24 cellular contexts compared by ENCODE assay signal in the genomic region with DNA sequence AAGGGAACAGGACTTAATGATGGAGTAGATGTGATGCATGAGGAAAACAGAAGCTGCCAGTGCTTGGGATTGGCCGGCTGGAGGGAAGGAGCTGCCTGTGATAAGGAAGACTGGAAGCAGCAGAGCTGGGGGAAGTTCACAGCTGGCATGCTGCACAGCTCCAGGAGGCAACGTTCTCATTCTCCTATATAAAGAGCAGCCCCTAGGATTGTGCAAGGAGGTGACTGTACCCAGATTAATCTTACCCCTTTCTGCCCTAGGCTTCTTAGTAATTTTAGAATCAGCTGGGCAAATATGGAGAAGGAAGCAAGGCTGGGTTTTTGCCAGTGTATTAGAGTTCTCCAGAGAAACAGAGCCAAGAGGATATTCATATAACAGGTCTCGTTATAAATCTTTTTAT.
DNase-seq lines count a peak whose midpoint lies in the region; ATAC-seq and TF ChIP-seq lines count a peak whose summit lies in the region.
"Had no signal": no experiment of that assay in that cellular context is flagged by ENCODE, and none has a peak within 500 bp of the region (broad histone marks: within the 10 kb centered on the region; RNA-seq: fewer than 3 reads in every experiment).

No MANE protein-coding gene starts in this region.

- H3K9ac ChIP-seq in adipocyte (ENCODE audit: low read length) (no peak overlapping the region), mesenchymal stem cell (ENCODE audit: low read length) (no peak overlapping the region)
- H3K9ac ChIP-seq: BLaER1 treated with 17β-estradiol and CSF1 and Interleukin-3, amounts not matched to agents 10 nM and 100 nM; KMS-11 had no signal

- no peaks in the 10 kb centered on the region for H3K9me3 ChIP-seq in adipocyte (ENCODE audit: control insufficient read depth, low read length)
- H3K9me3 ChIP-seq in mesenchymal stem cell (ENCODE audit: control insufficient read depth, low read length), result no peaks in the 10 kb centered on the region
- H3K9me3 ChIP-seq: BLaER1 treated with 17β-estradiol and CSF1 and Interleukin-3, amounts not matched to agents 10 nM and 100 nM; Caco-2 had no signal

- no peak overlapping the region for H4K8ac ChIP-seq in mesenchymal stem cell (ENCODE audit: low read length)

- H3K14ac ChIP-seq in mesenchymal stem cell (ENCODE audit: low read length in 2 of 2), result no peak overlapping the region

- peaks cover 2% of the 10 kb centered on the region for H3K27me3 Mint-ChIP-seq in activated naive CD4-positive, alpha-beta T cell treated with anti-CD3 and anti-CD28 coated beads, Interleukin-2, amount 50 U/mL, for 24 hours

- no peak for TF ChIP-seq CTCF in fibroblast of pulmonary artery (IDR thresholded peaks at IDR 0.05; ENCODE audit: low read length, missing control alignments)
- TF ChIP-seq CTCF in dorsolateral prefrontal cortex (IDR thresholded peaks at IDR 0.05 in 54 of 56, conservative IDR thresholded peaks at IDR 0.05 in 2 of 56; ENCODE audit: low read depth in 1 of 56, partially characterized antibody in 56 of 56), result no peak

- H3K4me3 Mint-ChIP-seq in activated naive CD4-positive, alpha-beta T cell treated with anti-CD3 and anti-CD28 coated beads, Interleukin-2, amount 50 U/mL, for 24 hours, result no peak overlapping the region
- H3K4me3 Mint-ChIP-seq: CD4-positive, alpha-beta memory T cell had no signal

- H3K27me3 ChIP-seq in adipocyte (replicated peaks; ENCODE audit: control insufficient read depth, insufficient read depth, low read length) (peaks cover 13% of the 10 kb centered on the region), dorsolateral prefrontal cortex (peaks cover 0 to 2% (median 0%) of the 10 kb centered on the region in 45 donors), mesenchymal stem cell (ENCODE audit: control insufficient read depth in 1 of 2, insufficient read depth in 1 of 2, low read length in 2 of 2) (peaks cover 15 to 25% of the 10 kb centered on the region in 2 experiments)
- H3K27me3 ChIP-seq: BLaER1 treated with 17β-estradiol and CSF1 and Interleukin-3, amounts not matched to agents 10 nM and 100 nM had no signal

- no peak for DNase-seq in activated naive CD4-positive, alpha-beta T cell treated with anti-CD3 and anti-CD28 coated beads, Interleukin-2, amount 50 U/mL, for 72 hours (ENCODE audit: low spot score in 2 of 2)
- DNase-seq in adipocyte (ENCODE audit: low read depth), result peak; percentile 27
- DNase-seq in fibroblast of pulmonary artery (ENCODE audit: low read depth), result peak; percentile 8
- no peak for DNase-seq in dorsolateral prefrontal cortex
- no peak for DNase-seq in mesenchymal stem cell
- DNase-seq: ACHN; Caco-2; CD4-positive, alpha-beta memory T cell; DMS 273 treated with DMSO at 0.1 percent for 48 hours; DMS79 treated with DMSO at 0.1 percent for 48 hours; NCI-H1694; NCI-H2081 treated with DMSO at 0.1 percent for 48 hours; NCI-H2171 treated with DMSO at 0.1 percent for 48 hours; NCI-H446; NCI-H526 treated with DMSO at 0.1 percent for 48 hours; OCI-M1; SHP77 had no signal

- H3K4ac ChIP-seq in mesenchymal stem cell (ENCODE audit: low read depth in 1 of 2, low read length in 2 of 2), result no peak overlapping the region

- H3K27ac Mint-ChIP-seq in activated naive CD4-positive, alpha-beta T cell treated with anti-CD3 and anti-CD28 coated beads, Interleukin-2, amount 50 U/mL, for 24 hours, result peak overlapping the region; percentile 48
- no peak overlapping the region for H3K27ac Mint-ChIP-seq in activated naive CD4-positive, alpha-beta T cell treated with anti-CD3 and anti-CD28 coated beads, Interleukin-2, amount 50 U/mL, for 72 hours
- H3K27ac Mint-ChIP-seq: CD4-positive, alpha-beta memory T cell had no signal

- H3K36me3 ChIP-seq in adipocyte (ENCODE audit: control insufficient read depth, insufficient read depth, low read length, severe bottlenecking), result no peaks in the 10 kb centered on the region
- no peaks in the 10 kb centered on the region for H3K36me3 ChIP-seq in mesenchymal stem cell (ENCODE audit: control insufficient read depth in 1 of 2, insufficient read depth in 2 of 2, low read depth in 1 of 2, low read length in 2 of 2)
- H3K36me3 ChIP-seq: BLaER1 treated with 17β-estradiol and CSF1 and Interleukin-3, amounts not matched to agents 10 nM and 100 nM had no signal

- no peak overlapping the region for H4K91ac ChIP-seq in mesenchymal stem cell (ENCODE audit: low read length)

- no peak for ATAC-seq in activated naive CD4-positive, alpha-beta T cell treated with anti-CD3 and anti-CD28 coated beads, Interleukin-2, amount 50 U/mL, for 72 hours
- no peak for ATAC-seq in GM21526 (IDR thresholded peaks at IDR 0.05; ENCODE audit: low FRiP score, unreplicated experiment)
- ATAC-seq in GM21515 (IDR thresholded peaks at IDR 0.05; ENCODE audit: unreplicated experiment), result no peak

- no peak overlapping the region for H2BK120ac ChIP-seq in mesenchymal stem cell (ENCODE audit: low read depth, low read length)

- no peak overlapping the region for H2BK15ac ChIP-seq in mesenchymal stem cell (ENCODE audit: low read depth, poor library complexity, severe bottlenecking)

- H3K79me1 ChIP-seq in mesenchymal stem cell (replicated peaks; ENCODE audit: low read length, poor library complexity, severe bottlenecking), result no peaks in the 10 kb centered on the region

- 100% methylated on average over 1 of the region's 3 CpGs for WGBS in mesenchymal stem cell

- H3K23ac ChIP-seq in mesenchymal stem cell (ENCODE audit: low read length in 2 of 2), result no peak overlapping the region

- H3K9me3 Mint-ChIP-seq in activated naive CD4-positive, alpha-beta T cell treated with anti-CD3 and anti-CD28 coated beads, Interleukin-2, amount 50 U/mL, for 24 hours, result no peaks in the 10 kb centered on the region
- no peaks in the 10 kb centered on the region for H3K9me3 Mint-ChIP-seq in activated naive CD4-positive, alpha-beta T cell treated with anti-CD3 and anti-CD28 coated beads, Interleukin-2, amount 50 U/mL, for 72 hours

- no peaks in the 10 kb centered on the region for H3K4me1 Mint-ChIP-seq in activated naive CD4-positive, alpha-beta T cell treated with anti-CD3 and anti-CD28 coated beads, Interleukin-2, amount 50 U/mL, for 24 hours
- H3K4me1 Mint-ChIP-seq: CD4-positive, alpha-beta memory T cell had no signal

- no peak overlapping the region for H3K27ac ChIP-seq in dorsolateral prefrontal cortex
- H3K27ac ChIP-seq in mesenchymal stem cell (ENCODE audit: low read length, poor library complexity, severe bottlenecking), result no peak overlapping the region
- H3K27ac ChIP-seq: 22Rv1; BLaER1 treated with 17β-estradiol and CSF1 and Interleukin-3, amounts not matched to agents 10 nM and 100 nM; HL-60; KMS-11 had no signal

- H2BK5ac ChIP-seq in mesenchymal stem cell (ENCODE audit: low read depth, low read length, poor library complexity, severe bottlenecking), result no peak overlapping the region

- no peak overlapping the region for H3K18ac ChIP-seq in mesenchymal stem cell (ENCODE audit: low read depth in 1 of 2, low read length in 2 of 2)

- no peaks in the 10 kb centered on the region for H3K36me3 Mint-ChIP-seq in activated naive CD4-positive, alpha-beta T cell treated with anti-CD3 and anti-CD28 coated beads, Interleukin-2, amount 50 U/mL, for 24 hours
- no peaks in the 10 kb centered on the region for H3K36me3 Mint-ChIP-seq in activated naive CD4-positive, alpha-beta T cell treated with anti-CD3 and anti-CD28 coated beads, Interleukin-2, amount 50 U/mL, for 72 hours
- H3K36me3 Mint-ChIP-seq: CD4-positive, alpha-beta memory T cell had no signal

- intact Hi-C loops in dorsolateral prefrontal cortex (cut with DNase I), result no loop called here

- H2AFZ ChIP-seq in mesenchymal stem cell (ENCODE audit: low read depth, low read length), result no peak overlapping the region

- no peak overlapping the region for H3K4me3 ChIP-seq in adipocyte (ENCODE audit: low read length)
- H3K4me3 ChIP-seq in fibroblast of pulmonary artery (replicated peaks; ENCODE audit: low read depth, low read length), result no peak overlapping the region
- H3K4me3 ChIP-seq in dorsolateral prefrontal cortex, result no peak overlapping the region
- no peak overlapping the region for H3K4me3 ChIP-seq in mesenchymal stem cell (ENCODE audit: insufficient read depth in 1 of 2, low read depth in 1 of 2, low read length in 2 of 2)
- H3K4me3 ChIP-seq: BLaER1 treated with 17β-estradiol and CSF1 and Interleukin-3, amounts not matched to agents 10 nM and 100 nM had no signal

- H2BK12ac ChIP-seq in mesenchymal stem cell (ENCODE audit: low read length in 2 of 2), result no peak overlapping the region

- H3K4me1 ChIP-seq in adipocyte (ENCODE audit: control insufficient read depth, insufficient read depth, low read length) (no peaks in the 10 kb centered on the region), mesenchymal stem cell (ENCODE audit: control insufficient read depth, insufficient read depth, low read depth, low read length) (no peaks in the 10 kb centered on the region)
- H3K4me1 ChIP-seq: Caco-2 had no signal

- H2AK5ac ChIP-seq in mesenchymal stem cell (ENCODE audit: low read length, severe bottlenecking), result no peak overlapping the region

- H3K4me2 ChIP-seq in mesenchymal stem cell (ENCODE audit: low read length, poor library complexity, severe bottlenecking), result no peak overlapping the region
- H3K4me2 ChIP-seq: BLaER1 treated with 17β-estradiol and CSF1 and Interleukin-3, amounts not matched to agents 10 nM and 100 nM; KMS-11 had no signal

Comparison
In these comparisons a context has a peak if more than half of its experiments do, and no peak if none do; other contexts are left out.
1. DNase-seq: peak in adipocyte (single experiment) and fibroblast of pulmonary artery (single experiment); none in activated naive CD4-positive, alpha-beta T cell treated with anti-CD3 and anti-CD28 coated beads, Interleukin-2, amount 50 U/mL, for 72 hours (0 of 2), dorsolateral prefrontal cortex (0 of 10) and mesenchymal stem cell (single experiment).